11 cellular contexts compared by ENCODE assay signal in the genomic region with DNA sequence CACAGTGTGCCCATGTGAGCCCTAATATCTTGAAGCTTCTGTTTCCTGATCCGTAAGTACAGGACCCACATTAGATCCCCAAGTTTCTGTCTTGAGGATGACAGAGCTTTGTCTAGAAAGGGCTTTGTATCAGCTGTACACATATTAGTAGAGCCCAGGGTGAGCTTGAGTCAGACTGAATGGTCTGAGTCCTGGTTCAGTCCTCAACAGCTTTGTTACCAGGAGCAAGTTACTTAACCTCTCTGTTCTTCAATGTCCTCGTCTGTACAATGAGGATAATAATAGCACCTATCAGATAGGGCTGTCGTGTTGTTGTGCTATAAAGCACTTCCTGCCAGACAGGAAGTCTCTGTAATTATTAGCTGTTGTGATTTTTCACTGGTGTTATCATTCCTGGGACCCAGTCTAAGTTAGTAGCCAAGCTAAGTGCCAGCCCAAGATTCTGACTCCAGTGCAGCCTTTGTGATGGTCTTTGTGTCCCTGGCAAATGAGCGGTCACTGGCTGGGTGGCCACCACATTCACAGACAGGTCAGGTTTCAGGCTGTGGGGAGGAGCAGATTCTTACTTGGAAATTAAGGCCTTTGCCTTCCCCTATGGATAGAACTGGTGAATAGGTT. TPM values are rescaled to one million over a fixed set of nuclear protein-coding genes. Genes with fewer than 3 reads are reported as not detected.
DNase-seq lines count a peak whose midpoint lies in the region; ATAC-seq, FAIRE-seq and TF ChIP-seq lines count a peak whose summit lies in the region.
"Had no signal": no experiment of that assay in that cellular context is flagged by ENCODE, and none has a peak within 500 bp of the region (broad histone marks: within the 10 kb centered on the region; RNA-seq: fewer than 3 reads in every experiment).

No MANE protein-coding gene starts in this region.

- H2BK15ac ChIP-seq in H1 (ENCODE audit: low read length), result no peak overlapping the region
- H2BK15ac ChIP-seq in neuronal stem cell (ENCODE audit: low read length), result no peak overlapping the region

- H3K4me2 ChIP-seq in H1 (ENCODE audit: insufficient read depth in 1 of 2, low read depth in 2 of 2, low read length in 2 of 2) (no peak overlapping the region), neuronal stem cell (ENCODE audit: insufficient read depth, low read length, poor library complexity, severe bottlenecking) (no peak overlapping the region)

- no peak overlapping the region for H4K5ac ChIP-seq in H1 (ENCODE audit: insufficient read length, low read depth, low read length)

- DNase-seq in CD4-positive, alpha-beta memory T cell, result peak in 3 of 5 donors; percentile 26 to 39 (median 32)
- DNase-seq in H1 (ENCODE audit: low read depth in 1 of 2, low spot score in 2 of 2), result no peak
- peak; percentile 60 for DNase-seq in neuronal stem cell (ENCODE audit: low spot score)
- no peak for DNase-seq in AML-193 (lab: John Stamatoyannopoulos, UW)
- DNase-seq in GM19238 (ENCODE audit: insufficient read length, low spot score), result no peak
- DNase-seq in NOMO-1 treated with dmso at 0.1 percent for 144 hours (lab: John Stamatoyannopoulos, UW; ENCODE audit: unreplicated experiment), result no peak
- DNase-seq: activated CD4-positive, CD25-positive, alpha-beta regulatory T cell; DMS 273 treated with DMSO at 0.1 percent for 48 hours had no signal

- H3K9ac ChIP-seq in H1 (replicated peaks in 1 of 4; ENCODE audit: extremely low read depth in 1 of 4, low read depth in 3 of 4, low read length in 3 of 4), result no peak overlapping the region
- H3K9ac ChIP-seq in neuronal stem cell (ENCODE audit: low read depth, low read length, poor library complexity), result no peak overlapping the region

- H3K79me1 ChIP-seq in H1 (ENCODE audit: low read depth, low read length) (no peaks in the 10 kb centered on the region), neuronal stem cell (ENCODE audit: low read depth, low read length) (peaks cover 6% of the 10 kb centered on the region)

- no peak for TF ChIP-seq RAD21 in H1 (IDR thresholded peaks at IDR 0.05 in 1 of 2, conservative IDR thresholded peaks at IDR 0.05 in 1 of 2; ENCODE audit: low read depth in 2 of 2, low read length in 2 of 2)

- no peak overlapping the region for H2AK5ac ChIP-seq in H1 (ENCODE audit: low read depth, low read length)
- no peak overlapping the region for H2AK5ac ChIP-seq in neuronal stem cell (ENCODE audit: low read depth, low read length)

- H2BK5ac ChIP-seq in H1 (ENCODE audit: low read depth, low read length) (peak overlapping the region; percentile 28; the same call in 1 of the 2 replicates), neuronal stem cell (ENCODE audit: low read length) (no peak overlapping the region)

- no peak for TF ChIP-seq POLR2A in H1 (IDR thresholded peaks at IDR 0.05; ENCODE audit: control extremely low read depth in 1 of 2, low read depth in 2 of 2, low read length in 2 of 2)

- peaks cover 67% of the 10 kb centered on the region for H3K4me1 ChIP-seq in CD4-positive, alpha-beta memory T cell (ENCODE audit: insufficient read depth, low read length)
- H3K4me1 ChIP-seq in HEK293 (ENCODE audit: control insufficient read depth, insufficient read depth, low read length), result no peaks in the 10 kb centered on the region
- H3K4me1 ChIP-seq in H1 (replicated peaks in 1 of 4; ENCODE audit: control insufficient read depth in 3 of 4, insufficient read depth in 4 of 4, low read length in 3 of 4), result no peaks in the 10 kb centered on the region; a peak in 1 of 7 replicates
- peaks cover 15 to 24% of the 10 kb centered on the region in 2 donors for H3K4me1 ChIP-seq in neuronal stem cell (ENCODE audit: control insufficient read depth in 2 of 2, insufficient read depth in 1 of 2, low read depth in 1 of 2, low read length in 2 of 2)

- peaks cover 55 to 93% (median 78%) of the 10 kb centered on the region in 4 donors for H3K4me1 Mint-ChIP-seq in CD4-positive, alpha-beta memory T cell

- no peak overlapping the region for H3K14ac ChIP-seq in H1 (ENCODE audit: insufficient read length)
- H3K14ac ChIP-seq in neuronal stem cell (ENCODE audit: low read length), result no peak overlapping the region

- no peak overlapping the region for H3K4me3 ChIP-seq in CD4-positive, alpha-beta memory T cell (ENCODE audit: low read length in 2 of 2)
- no peak overlapping the region for H3K4me3 ChIP-seq in HEK293 (ENCODE audit: low read depth, low read length)
- no peak overlapping the region for H3K4me3 ChIP-seq in H1 (ENCODE audit: extremely low read depth in 1 of 4, insufficient read depth in 2 of 4, low read depth in 3 of 4, low read length in 4 of 4)
- no peak overlapping the region for H3K4me3 ChIP-seq in neuronal stem cell (ENCODE audit: low read length in 2 of 2)
- H3K4me3 ChIP-seq: esophagus muscularis mucosa had no signal

- H3K4me3 Mint-ChIP-seq in CD4-positive, alpha-beta memory T cell, result peak overlapping the region in 7 of 8 donors; percentile 41 to 80 (median 69)

- intact Hi-C loops in CD4-positive, alpha-beta memory T cell (cut with micrococcal nuclease), result loop anchor here (10.0 kb wide), 1 partner anchor 1468 kb away; a partner anchor contains a TSS

- WGBS in H1 (ENCODE audit: extremely low coverage in 1 of 2, insufficient coverage in 1 of 2, insufficient read length in 1 of 2, insufficient replicate concordance in 2 of 2, low coverage in 1 of 2, low lambda C conversion rate in 2 of 2, missing lambda C conversion rate in 1 of 2), 2 experiments, result 83% methylated on average over 4 of the region's 4 CpGs; no CpG with 5 or more reads in 1 of the 2 experiments
- no CpG with 5 or more reads among the region's 4 CpGs for WGBS in neuronal stem cell (ENCODE audit: extremely low coverage in 2 of 2, insufficient read length in 2 of 2, insufficient replicate concordance in 1 of 2), 2 donors

- H3K9me3 ChIP-seq in CD4-positive, alpha-beta memory T cell (ENCODE audit: control insufficient read depth in 1 of 2, low read length in 2 of 2), result no peaks in the 10 kb centered on the region
- no peaks in the 10 kb centered on the region for H3K9me3 ChIP-seq in HEK293 (ENCODE audit: control insufficient read depth, insufficient read depth, low read depth, low read length)
- no peaks in the 10 kb centered on the region for H3K9me3 ChIP-seq in H1 (ENCODE audit: insufficient read depth in 2 of 2, low read depth in 1 of 2, low read length in 1 of 2)
- no peaks in the 10 kb centered on the region for H3K9me3 ChIP-seq in neuronal stem cell (replicated peaks in 1 of 2; ENCODE audit: control insufficient read depth in 2 of 2, insufficient read depth in 1 of 2, low read depth in 1 of 2, low read length in 2 of 2)
- H3K9me3 ChIP-seq: esophagus muscularis mucosa had no signal

- H3K36me3 Mint-ChIP-seq in CD4-positive, alpha-beta memory T cell, result peaks cover 13 to 22% of the 10 kb centered on the region in 2 donors

- H3K27ac Mint-ChIP-seq in CD4-positive, alpha-beta memory T cell, result peak overlapping the region; percentile 77 to 88 (median 87)

- ATAC-seq in HG02610 (IDR thresholded peaks at IDR 0.05; ENCODE audit: unreplicated experiment), result no peak

- no peak overlapping the region for H3K18ac ChIP-seq in H1 (ENCODE audit: extremely low read depth, low read length)
- no peak overlapping the region for H3K18ac ChIP-seq in neuronal stem cell (ENCODE audit: low read length)

- peaks cover 0 to 1% (median 0%) of the 10 kb centered on the region in 8 donors for H3K9me3 Mint-ChIP-seq in CD4-positive, alpha-beta memory T cell

- peaks cover 0 to 2% of the 10 kb centered on the region in 2 experiments for H4K20me1 ChIP-seq in H1 (replicated peaks in 1 of 2; ENCODE audit: control insufficient read depth in 1 of 2, insufficient read depth in 2 of 2, low read length in 2 of 2)

- CTCF ChIA-PET in CD4-positive, alpha-beta memory T cell (lab: Charles Lee; ENCODE audit: partially characterized antibody), result interaction anchor here (1.0 to 2.4 kb wide), 6 partner anchors 9 to 48 kb away, joined by 4 to 12 read pairs (median 6); no protein-coding TSS in a partner anchor
- CTCF ChIA-PET in HEK293 (lab: Yijun Ruan, JAX) (no interaction called here), H1 (lab: Charles Lee; ENCODE audit: partially characterized antibody) (interaction anchor here (0.7 to 1.3 kb wide), 5 partner anchors 21 to 1015 kb away, joined by 3 to 4 read pairs (median 3); no protein-coding TSS in a partner anchor)

- FAIRE-seq in H1 (lab: Jason Lieb, UNC), result no peak

- POLR2A ChIA-PET in CD4-positive, alpha-beta memory T cell (lab: Charles Lee; ENCODE audit: partially characterized antibody), result interaction anchor here (0.7 to 4.6 kb wide), 10 partner anchors 7 to 342 kb away, joined by 3 to 24 read pairs (median 4); a partner anchor contains a TSS
- POLR2A ChIA-PET in HEK293 (lab: Yijun Ruan, JAX), result interaction anchor here (1.2 kb wide), 1 partner anchor 25 kb away, joined by 4 read pairs; no protein-coding TSS in a partner anchor
- POLR2A ChIA-PET in H1 (lab: Charles Lee; ENCODE audit: partially characterized antibody), result interaction anchor here (1.9 kb wide), 1 partner anchor 10 kb away, joined by 4 read pairs; no protein-coding TSS in a partner anchor

- H3K27ac ChIP-seq in CD4-positive, alpha-beta memory T cell (ENCODE audit: low read depth, low read length), result peak overlapping the region; percentile 1
- H3K27ac ChIP-seq in HEK293 (ENCODE audit: extremely low read depth, low read depth, low read length) (no peak overlapping the region), H1 (ENCODE audit: low read depth, low read length) (no peak overlapping the region), neuronal stem cell (replicated peaks; ENCODE audit: low read length) (peak overlapping the region; percentile 46)
- H3K27ac ChIP-seq: esophagus muscularis mucosa had no signal

- no peaks in the 10 kb centered on the region for H3K27me3 Mint-ChIP-seq in CD4-positive, alpha-beta memory T cell

- H2BK12ac ChIP-seq in H1 (ENCODE audit: low read depth, low read length), result no peak overlapping the region
- H2BK12ac ChIP-seq in neuronal stem cell (ENCODE audit: low read length), result no peak overlapping the region

- no peaks in the 10 kb centered on the region for H3K79me2 ChIP-seq in H1 (ENCODE audit: control insufficient read depth in 1 of 2, insufficient read depth in 2 of 2, low read length in 2 of 2)

- no peak overlapping the region for H3K23ac ChIP-seq in H1 (ENCODE audit: insufficient read length)
- no peak overlapping the region for H3K23ac ChIP-seq in neuronal stem cell (ENCODE audit: low read depth, low read length, poor library complexity)

- no peak overlapping the region for H3K56ac ChIP-seq in H1 (replicated peaks; ENCODE audit: insufficient read length, low read depth, low read length)

- no peak overlapping the region for H2BK120ac ChIP-seq in H1 (replicated peaks; ENCODE audit: low read depth, low read length)
- no peak overlapping the region for H2BK120ac ChIP-seq in neuronal stem cell (ENCODE audit: low read depth, low read length)

- no peak for TF ChIP-seq EP300 in H1 (IDR thresholded peaks at IDR 0.05; ENCODE audit: borderline replicate concordance in 1 of 2, low read depth in 2 of 2, low read length in 2 of 2)

- H3K36me3 ChIP-seq in CD4-positive, alpha-beta memory T cell (ENCODE audit: insufficient read depth, low read length), result no peaks in the 10 kb centered on the region
- H3K36me3 ChIP-seq in HEK293 (ENCODE audit: control insufficient read depth in 2 of 2, insufficient read depth in 1 of 2, low read length in 2 of 2) (no peaks in the 10 kb centered on the region), H1 (ENCODE audit: control insufficient read depth in 2 of 4, insufficient read depth in 4 of 4, low read length in 3 of 4) (no peaks in the 10 kb centered on the region), neuronal stem cell (replicated peaks in 1 of 2; ENCODE audit: control insufficient read depth in 2 of 2, insufficient read depth in 2 of 2, low read length in 2 of 2) (no peaks in the 10 kb centered on the region)

- H3K23me2 ChIP-seq in H1 (ENCODE audit: low read depth, low read length), result no peaks in the 10 kb centered on the region

- TF ChIP-seq CTCF in HEK293 (tag by site-specific recombination; IDR thresholded peaks at IDR 0.05), result no peak
- no peak for TF ChIP-seq CTCF in H1 (IDR thresholded peaks at IDR 0.05; ENCODE audit: control extremely low read depth in 1 of 3, insufficient read depth in 1 of 3, low read depth in 1 of 3, low read length in 3 of 3)

- H2AFZ ChIP-seq in H1 (ENCODE audit: low read length) (no peak overlapping the region), neuronal stem cell (ENCODE audit: low read length) (peak overlapping the region; percentile 66)

- H3K4ac ChIP-seq in H1 (replicated peaks; ENCODE audit: insufficient read length, low read depth, low read length), result no peak overlapping the region
- H3K4ac ChIP-seq in neuronal stem cell (ENCODE audit: low read length), result no peak overlapping the region

- H2BK20ac ChIP-seq in H1 (ENCODE audit: low read length), result no peak overlapping the region

- H4K8ac ChIP-seq in H1 (ENCODE audit: extremely low read depth, insufficient read depth, low read length) (no peak overlapping the region), neuronal stem cell (ENCODE audit: low read depth, low read length) (no peak overlapping the region)

- no peak overlapping the region for H4K91ac ChIP-seq in H1 (replicated peaks; ENCODE audit: insufficient read length, low read length)
- H4K91ac ChIP-seq in neuronal stem cell (ENCODE audit: low read depth, low read length, poor library complexity), result no peak overlapping the region

- H3K27me3 ChIP-seq in CD4-positive, alpha-beta memory T cell (ENCODE audit: insufficient read depth, low read length), result no peaks in the 10 kb centered on the region
- H3K27me3 ChIP-seq in H1 (replicated peaks in 1 of 4; ENCODE audit: control insufficient read depth in 3 of 4, extremely low read depth in 1 of 4, insufficient read depth in 3 of 4, low read length in 3 of 4) (no peaks in the 10 kb centered on the region), neuronal stem cell (ENCODE audit: control insufficient read depth in 3 of 3, insufficient read depth in 3 of 3, low read depth in 1 of 3, low read length in 3 of 3) (no peaks in the 10 kb centered on the region)
- H3K27me3 ChIP-seq: esophagus muscularis mucosa had no signal

RNA-seq across cellular contexts. Expression of a gene that starts 6.8 kb away (rescaled TPM):
- total RNA-seq in CD4-positive, alpha-beta memory T cell, result 10 to 100 TPM; 76.1 to 82.2 TPM
- 10 to 100 TPM; 55.7 to 56.0 TPM for polyA plus RNA-seq in CD4-positive, alpha-beta memory T cell
- total RNA-seq in H1 (2021; fragmentation: NEBNext Ultra II Directional; extraction: Animal tissue kit (Norgen Biotek cat#: 25700)), result 22.2 and 25.1 TPM in 2 replicates
- 39.2 and 40.8 TPM in 2 replicates for polyA plus RNA-seq in H1 (2011; rRNA removed)
- polyA plus RNA-seq in H1 (2011; cell fraction: cytosol; rRNA removed), result 42.4 TPM
- 55.0 TPM for polyA plus RNA-seq in H1 (2011; cell fraction: nucleus; rRNA removed)
- 18.4 to 26.3 TPM (median 24.0 TPM) in 4 replicates for polyA plus RNA-seq in H1 (2012, experiment 1 of 2)
- polyA plus RNA-seq in H1 (2012, experiment 2 of 2), result 17.2 TPM
- 10.1 TPM for polyA plus RNA-seq in H1 (2013, experiment 1 of 2)
- 9.8 TPM for polyA plus RNA-seq in H1 (2013, experiment 2 of 2)
- 66.8 and 85.4 TPM in 2 replicates for polyA minus RNA-seq in H1 (2011; rRNA and poly(A)+ RNA removed)
- polyA minus RNA-seq in H1 (2011; cell fraction: cytosol; rRNA and poly(A)+ RNA removed), result 23.8 TPM
- 28.3 TPM for polyA minus RNA-seq in H1 (2011; cell fraction: nucleus; rRNA and poly(A)+ RNA removed)
- polyA plus RNA-seq in neuronal stem cell (2013, experiment 1 of 2), result 16.6 TPM
- 17.0 TPM for polyA plus RNA-seq in neuronal stem cell (2013, experiment 2 of 2)

RNA-seq across cellular contexts. Expression of a gene that starts 49.2 kb away (rescaled TPM):
- 10 to 100 TPM; 22.1 to 25.3 TPM for total RNA-seq in CD4-positive, alpha-beta memory T cell
- polyA plus RNA-seq in CD4-positive, alpha-beta memory T cell, result 10 to 100 TPM in 1 of 2 donors, 1 to 10 TPM in 1; 8.7 to 13.0 TPM
- total RNA-seq in H1 (2021; fragmentation: NEBNext Ultra II Directional; extraction: Animal tissue kit (Norgen Biotek cat#: 25700)), result 38.3 and 41.3 TPM in 2 replicates
- 12.7 and 20.9 TPM in 2 replicates for polyA plus RNA-seq in H1 (2011; rRNA removed)
- polyA plus RNA-seq in H1 (2011; cell fraction: cytosol; rRNA removed), result 25.6 TPM
- polyA plus RNA-seq in H1 (2011; cell fraction: nucleus; rRNA removed), result 17.6 TPM
- polyA plus RNA-seq in H1 (2012, experiment 1 of 2), result 23.8 to 34.3 TPM (median 24.8 TPM) in 4 replicates
- 2.9 TPM for polyA plus RNA-seq in H1 (2012, experiment 2 of 2)
- 31.9 TPM for polyA plus RNA-seq in H1 (2013, experiment 1 of 2)
- polyA plus RNA-seq in H1 (2013, experiment 2 of 2), result 32.0 TPM
- 41.4 and 49.8 TPM in 2 replicates for polyA minus RNA-seq in H1 (2011; rRNA and poly(A)+ RNA removed)
- 17.2 TPM for polyA minus RNA-seq in H1 (2011; cell fraction: cytosol; rRNA and poly(A)+ RNA removed)
- polyA minus RNA-seq in H1 (2011; cell fraction: nucleus; rRNA and poly(A)+ RNA removed), result 74.6 TPM
- polyA plus RNA-seq in neuronal stem cell (2013, experiment 1 of 2), result 58.5 TPM
- 61.2 TPM for polyA plus RNA-seq in neuronal stem cell (2013, experiment 2 of 2)

Comparison
In these comparisons a context has a peak if more than half of its experiments do, and no peak if none do; other contexts are left out.
1. DNase-seq: peak in CD4-positive, alpha-beta memory T cell (3 of 5) and neuronal stem cell (single experiment); none in H1 (0 of 2), AML-193 (0 of 2), GM19238 (single experiment) and NOMO-1 treated with dmso at 0.1 percent for 144 hours (single experiment).
2. H3K27ac ChIP-seq: peak in CD4-positive, alpha-beta memory T cell (single experiment) and neuronal stem cell (single experiment); none in HEK293 (single experiment) and H1 (single experiment).